In genomic region chr19:16527971-16528521, GRCh38 we compare ENCODE assay signal across 8 cellular contexts. TPM values are rescaled to one million over a fixed set of nuclear protein-coding genes. Genes with fewer than 3 reads are reported as not detected.
DNase-seq lines count a peak whose midpoint lies in the region; ATAC-seq, FAIRE-seq and TF ChIP-seq lines count a peak whose summit lies in the region.
"Had no signal": no experiment of that assay in that cellular context is flagged by ENCODE, and none has a peak within 500 bp of the region (broad histone marks: within the 10 kb centered on the region; RNA-seq: fewer than 3 reads in every experiment).

No MANE protein-coding gene starts in this region.

- H2BK12ac ChIP-seq in H1 (ENCODE audit: low read depth, low read length): no peak overlapping the region

- H3K79me1 ChIP-seq in H1 (ENCODE audit: low read depth, low read length): no peaks in the 10 kb centered on the region

- DNase-seq in H1 (ENCODE audit: low read depth in 1 of 2, low spot score in 2 of 2): peak in 1 of 2 experiments; percentile 70
- DNase-seq in stimulated activated CD4-positive, alpha-beta T cell treated with anti-CD3 and anti-CD28 coated beads, Interleukin-2, amount 100 ng/mL, for 48 hours: peak; percentile 33 to 45
- no peak for DNase-seq in left lung
- DNase-seq in NCI-H2227 treated with DMSO at 0.1 percent for 48 hours (lab: John Stamatoyannopoulos, UW): no peak

- H2BK20ac ChIP-seq in H1 (ENCODE audit: low read length): no peak overlapping the region

- no peaks in the 10 kb centered on the region for H3K27me3 ChIP-seq in H1 (replicated peaks in 1 of 4; ENCODE audit: control insufficient read depth in 3 of 4, extremely low read depth in 1 of 4, insufficient read depth in 3 of 4, low read length in 3 of 4)
- H3K27me3 ChIP-seq in left lung: no peaks in the 10 kb centered on the region

- TF ChIP-seq CTCF in HEK293 (tag by site-specific recombination; IDR thresholded peaks at IDR 0.05): 0 out of 2 replicates have a peak, but pooled peaks have one; percentile 16
- 0 out of 2 replicates have a peak, but pooled peaks have one; percentile 25 for TF ChIP-seq CTCF in WI38 (IDR thresholded peaks at IDR 0.05; ENCODE audit: low read depth, low read length)
- peak; percentile 52 to 81 (median 80) for TF ChIP-seq CTCF in H1 (IDR thresholded peaks at IDR 0.05; ENCODE audit: control extremely low read depth in 1 of 3, insufficient read depth in 1 of 3, low read depth in 1 of 3, low read length in 3 of 3)
- TF ChIP-seq CTCF in left lung (IDR thresholded peaks at IDR 0.05): no peak

- H3K23ac ChIP-seq in H1 (ENCODE audit: insufficient read length): no peak overlapping the region

- H3K4ac ChIP-seq in H1 (replicated peaks; ENCODE audit: insufficient read length, low read depth, low read length): no peak overlapping the region

- H3K79me2 ChIP-seq in H1 (ENCODE audit: control insufficient read depth in 1 of 2, insufficient read depth in 2 of 2, low read length in 2 of 2): no peaks in the 10 kb centered on the region

- H4K8ac ChIP-seq in H1 (ENCODE audit: extremely low read depth, insufficient read depth, low read length): peak overlapping the region; percentile 5; the same call in 1 of the 2 replicates

- H4K5ac ChIP-seq in H1 (ENCODE audit: insufficient read length, low read depth, low read length): no peak overlapping the region

- H2BK5ac ChIP-seq in H1 (ENCODE audit: low read depth, low read length): no peak overlapping the region

- H3K4me1 ChIP-seq in HEK293 (ENCODE audit: control insufficient read depth, insufficient read depth, low read length): no peaks in the 10 kb centered on the region
- no peaks in the 10 kb centered on the region for H3K4me1 ChIP-seq in H1 (replicated peaks in 1 of 4; ENCODE audit: control insufficient read depth in 3 of 4, insufficient read depth in 4 of 4, low read length in 3 of 4)
- no peaks in the 10 kb centered on the region for H3K4me1 ChIP-seq in left lung

- CTCF ChIA-PET in HEK293 (lab: Yijun Ruan, JAX): interaction anchor here (0.7 to 2.1 kb wide), 5 partner anchors 11 to 86 kb away, joined by 3 to 10 read pairs (median 4); no protein-coding TSS in a partner anchor
- CTCF ChIA-PET in H1 (lab: Charles Lee; ENCODE audit: partially characterized antibody): interaction anchor here (0.9 to 3.6 kb wide), 12 partner anchors 10 to 90 kb away, joined by 3 to 15 read pairs (median 3); no protein-coding TSS in a partner anchor

- no peak overlapping the region for H3K4me2 ChIP-seq in H1 (ENCODE audit: insufficient read depth in 1 of 2, low read depth in 2 of 2, low read length in 2 of 2)

- no peak overlapping the region for H3K18ac ChIP-seq in H1 (ENCODE audit: extremely low read depth, low read length)

- ATAC-seq in GM21515 (IDR thresholded peaks at IDR 0.05; ENCODE audit: unreplicated experiment): no peak
- no peak for ATAC-seq in left lung

- no peak overlapping the region for H2AFZ ChIP-seq in H1 (ENCODE audit: low read length)

- peaks cover 2 to 33% of the 10 kb centered on the region in 2 experiments for H4K20me1 ChIP-seq in H1 (replicated peaks in 1 of 2; ENCODE audit: control insufficient read depth in 1 of 2, insufficient read depth in 2 of 2, low read length in 2 of 2)

- H3K14ac ChIP-seq in H1 (ENCODE audit: insufficient read length): no peak overlapping the region

- H3K36me3 ChIP-seq in HEK293 (ENCODE audit: control insufficient read depth in 2 of 2, insufficient read depth in 1 of 2, low read length in 2 of 2): peaks cover 34 to 99% of the 10 kb centered on the region in 2 experiments; a peak in 2 of 3 replicates
- peaks cover 47 to 90% (median 78%) of the 10 kb centered on the region in 4 experiments for H3K36me3 ChIP-seq in H1 (ENCODE audit: control insufficient read depth in 2 of 4, insufficient read depth in 4 of 4, low read length in 3 of 4)
- H3K36me3 ChIP-seq in left lung: peaks cover 0 to 100% of the 10 kb centered on the region in 2 donors

- 85% methylated on average over 11 of the region's 12 CpGs; no CpG with 5 or more reads in 1 of the 2 experiments for WGBS in H1 (ENCODE audit: extremely low coverage in 1 of 2, insufficient coverage in 1 of 2, insufficient read length in 1 of 2, insufficient replicate concordance in 2 of 2, low coverage in 1 of 2, low lambda C conversion rate in 2 of 2, missing lambda C conversion rate in 1 of 2), 2 experiments

- H2AK5ac ChIP-seq in H1 (ENCODE audit: low read depth, low read length): no peak overlapping the region

- no peak overlapping the region for H3K9ac ChIP-seq in H1 (replicated peaks in 1 of 4; ENCODE audit: extremely low read depth in 1 of 4, low read depth in 3 of 4, low read length in 3 of 4)

- no peaks in the 10 kb centered on the region for H3K23me2 ChIP-seq in H1 (ENCODE audit: low read depth, low read length)

- FAIRE-seq in H1 (lab: Jason Lieb, UNC): no peak

- no peak overlapping the region for H4K91ac ChIP-seq in H1 (replicated peaks; ENCODE audit: insufficient read length, low read length)

- TF ChIP-seq EP300 in H1 (IDR thresholded peaks at IDR 0.05; ENCODE audit: borderline replicate concordance in 1 of 2, low read depth in 2 of 2, low read length in 2 of 2): no peak

- POLR2A ChIA-PET in HEK293 (lab: Yijun Ruan, JAX): interaction anchor here (0.6 to 0.9 kb wide), 2 partner anchors 100 to 112 kb away, joined by 4 to 6 read pairs; partner anchors contain the start of gene MED26
- POLR2A ChIA-PET in H1 (lab: Charles Lee; ENCODE audit: partially characterized antibody): interaction anchor here (0.9 to 2.3 kb wide), 7 partner anchors 8 to 163 kb away, joined by 3 to 9 read pairs (median 4); partner anchors contain the start of gene CHERP

- H3K27ac ChIP-seq in HEK293 (ENCODE audit: extremely low read depth, low read depth, low read length) (no peak overlapping the region), H1 (ENCODE audit: low read depth, low read length) (no peak overlapping the region), left lung (no peak overlapping the region)
- H3K27ac ChIP-seq: SK-N-MC had no signal

- no peak overlapping the region for H2BK120ac ChIP-seq in H1 (replicated peaks; ENCODE audit: low read depth, low read length)

- TF ChIP-seq POLR2A in H1 (IDR thresholded peaks at IDR 0.05; ENCODE audit: control extremely low read depth in 1 of 2, low read depth in 2 of 2, low read length in 2 of 2): no peak

- intact Hi-C loops in left lung (cut with DNase I): no loop called here

- H3K56ac ChIP-seq in H1 (replicated peaks; ENCODE audit: insufficient read length, low read depth, low read length): no peak overlapping the region

- TF ChIP-seq RAD21 in H1 (IDR thresholded peaks at IDR 0.05 in 1 of 2, conservative IDR thresholded peaks at IDR 0.05 in 1 of 2; ENCODE audit: low read depth in 2 of 2, low read length in 2 of 2): peak; percentile 40 to 64

- H3K9me3 ChIP-seq in HEK293 (ENCODE audit: control insufficient read depth, insufficient read depth, low read depth, low read length) (no peaks in the 10 kb centered on the region), H1 (ENCODE audit: insufficient read depth in 2 of 2, low read depth in 1 of 2, low read length in 1 of 2) (no peaks in the 10 kb centered on the region), left lung (no peaks in the 10 kb centered on the region)

- H3K4me3 ChIP-seq in HEK293 (ENCODE audit: low read depth, low read length) (no peak overlapping the region), WI38 (ENCODE audit: low read depth, low read length) (no peak overlapping the region), H1 (ENCODE audit: extremely low read depth in 1 of 4, insufficient read depth in 2 of 4, low read depth in 3 of 4, low read length in 4 of 4) (no peak overlapping the region), left lung (no peak overlapping the region)
- H3K4me3 ChIP-seq: SK-N-MC had no signal

- H2BK15ac ChIP-seq in H1 (ENCODE audit: low read length): no peak overlapping the region

RNA-seq across cellular contexts. Expression of gene CHERP, which starts 14.2 kb away (rescaled TPM):
- 72.5 and 73.7 TPM in 2 replicates for total RNA-seq in H1 (2021; fragmentation: NEBNext Ultra II Directional; extraction: Animal tissue kit (Norgen Biotek cat#: 25700))
- polyA plus RNA-seq in H1 (2011; rRNA removed): 13.9 and 23.9 TPM in 2 replicates
- polyA plus RNA-seq in H1 (2011; cell fraction: cytosol; rRNA removed): 9.3 TPM
- 52.5 TPM for polyA plus RNA-seq in H1 (2011; cell fraction: nucleus; rRNA removed)
- polyA plus RNA-seq in H1 (2012, experiment 1 of 2): 38.9 to 59.6 TPM (median 54.5 TPM) in 4 replicates
- polyA plus RNA-seq in H1 (2012, experiment 2 of 2): 37.2 TPM
- 47.6 TPM for polyA plus RNA-seq in H1 (2013, experiment 1 of 2)
- 44.8 TPM for polyA plus RNA-seq in H1 (2013, experiment 2 of 2)
- polyA minus RNA-seq in H1 (2011; rRNA and poly(A)+ RNA removed): 6.0 and 8.6 TPM in 2 replicates
- polyA minus RNA-seq in H1 (2011; cell fraction: cytosol; rRNA and poly(A)+ RNA removed): 25.3 TPM
- polyA minus RNA-seq in H1 (2011; cell fraction: nucleus; rRNA and poly(A)+ RNA removed): 26.4 TPM
- 10 to 100 TPM; 28.1 to 38.0 TPM for total RNA-seq in left lung

RNA-seq across cellular contexts. Expression of gene C19orf44, which starts 31.9 kb away (rescaled TPM):
- 4.2 and 4.5 TPM in 2 replicates for total RNA-seq in H1 (2021; fragmentation: NEBNext Ultra II Directional; extraction: Animal tissue kit (Norgen Biotek cat#: 25700))
- polyA plus RNA-seq in H1 (2011; rRNA removed): 2.1 and 2.8 TPM in 2 replicates
- 3.1 TPM for polyA plus RNA-seq in H1 (2011; cell fraction: cytosol; rRNA removed)
- polyA plus RNA-seq in H1 (2011; cell fraction: nucleus; rRNA removed): 4.2 TPM
- 3.6 to 5.5 TPM (median 4.1 TPM) in 4 replicates for polyA plus RNA-seq in H1 (2012, experiment 1 of 2)
- 1.7 TPM for polyA plus RNA-seq in H1 (2012, experiment 2 of 2)
- 3.3 TPM for polyA plus RNA-seq in H1 (2013, experiment 1 of 2)
- 2.9 TPM for polyA plus RNA-seq in H1 (2013, experiment 2 of 2)
- polyA minus RNA-seq in H1 (2011; rRNA and poly(A)+ RNA removed): 1.9 TPM in 2 replicates
- polyA minus RNA-seq in H1 (2011; cell fraction: cytosol; rRNA and poly(A)+ RNA removed): 2.9 TPM
- polyA minus RNA-seq in H1 (2011; cell fraction: nucleus; rRNA and poly(A)+ RNA removed): 4.1 TPM
- total RNA-seq in left lung: 1 to 10 TPM; 4.9 to 6.1 TPM

RNA-seq across cellular contexts. Expression of gene CALR3, which starts 32.1 kb away (rescaled TPM):
- 0.32 and 0.33 TPM in 2 replicates for total RNA-seq in H1 (2021; fragmentation: NEBNext Ultra II Directional; extraction: Animal tissue kit (Norgen Biotek cat#: 25700))
- 0.11 TPM in 1 of 2 replicates, not detected in the other for polyA plus RNA-seq in H1 (2011; rRNA removed)
- 0.30 TPM for polyA plus RNA-seq in H1 (2011; cell fraction: cytosol; rRNA removed)
- polyA plus RNA-seq in H1 (2011; cell fraction: nucleus; rRNA removed): 0.17 TPM
- 0.19 to 0.40 TPM (median 0.35 TPM) in 4 replicates for polyA plus RNA-seq in H1 (2012, experiment 1 of 2)
- 0.37 TPM for polyA plus RNA-seq in H1 (2012, experiment 2 of 2)
- polyA plus RNA-seq in H1 (2013, experiment 1 of 2): 0.55 TPM
- polyA plus RNA-seq in H1 (2013, experiment 2 of 2): 0.64 TPM
- polyA minus RNA-seq in H1 (2011; rRNA and poly(A)+ RNA removed): 0.44 TPM in 1 of 2 replicates, not detected in the other
- polyA minus RNA-seq in H1 (2011; cell fraction: cytosol; rRNA and poly(A)+ RNA removed): not detected
- not detected for polyA minus RNA-seq in H1 (2011; cell fraction: nucleus; rRNA and poly(A)+ RNA removed)
- total RNA-seq in left lung: not detected

RNA-seq across cellular contexts. Expression of gene SLC35E1, which starts 44.2 kb away (rescaled TPM):
- 26.0 and 28.5 TPM in 2 replicates for total RNA-seq in H1 (2021; fragmentation: NEBNext Ultra II Directional; extraction: Animal tissue kit (Norgen Biotek cat#: 25700))
- 31.2 and 31.9 TPM in 2 replicates for polyA plus RNA-seq in H1 (2011; rRNA removed)
- polyA plus RNA-seq in H1 (2011; cell fraction: cytosol; rRNA removed): 19.0 TPM
- 47.0 TPM for polyA plus RNA-seq in H1 (2011; cell fraction: nucleus; rRNA removed)
- polyA plus RNA-seq in H1 (2012, experiment 1 of 2): 17.7 to 21.3 TPM (median 20.5 TPM) in 4 replicates
- polyA plus RNA-seq in H1 (2012, experiment 2 of 2): 15.8 TPM
- 36.8 TPM for polyA plus RNA-seq in H1 (2013, experiment 1 of 2)
- polyA plus RNA-seq in H1 (2013, experiment 2 of 2): 43.2 TPM
- polyA minus RNA-seq in H1 (2011; rRNA and poly(A)+ RNA removed): 52.9 and 53.8 TPM in 2 replicates
- polyA minus RNA-seq in H1 (2011; cell fraction: cytosol; rRNA and poly(A)+ RNA removed): 20.4 TPM
- 24.4 TPM for polyA minus RNA-seq in H1 (2011; cell fraction: nucleus; rRNA and poly(A)+ RNA removed)
- 10 to 100 TPM; 47.0 to 55.9 TPM for total RNA-seq in left lung

RNA-seq across cellular contexts. Expression of gene EPS15L1, which starts 56.3 kb away (rescaled TPM):
- 36.6 and 37.2 TPM in 2 replicates for total RNA-seq in H1 (2021; fragmentation: NEBNext Ultra II Directional; extraction: Animal tissue kit (Norgen Biotek cat#: 25700))
- 17.6 and 22.4 TPM in 2 replicates for polyA plus RNA-seq in H1 (2011; rRNA removed)
- polyA plus RNA-seq in H1 (2011; cell fraction: cytosol; rRNA removed): 15.2 TPM
- polyA plus RNA-seq in H1 (2011; cell fraction: nucleus; rRNA removed): 31.3 TPM
- polyA plus RNA-seq in H1 (2012, experiment 1 of 2): 29.7 to 35.7 TPM (median 31.8 TPM) in 4 replicates
- 13.3 TPM for polyA plus RNA-seq in H1 (2012, experiment 2 of 2)
- 18.0 TPM for polyA plus RNA-seq in H1 (2013, experiment 1 of 2)
- 17.5 TPM for polyA plus RNA-seq in H1 (2013, experiment 2 of 2)
- 19.7 and 27.4 TPM in 2 replicates for polyA minus RNA-seq in H1 (2011; rRNA and poly(A)+ RNA removed)
- 28.3 TPM for polyA minus RNA-seq in H1 (2011; cell fraction: cytosol; rRNA and poly(A)+ RNA removed)
- 32.3 TPM for polyA minus RNA-seq in H1 (2011; cell fraction: nucleus; rRNA and poly(A)+ RNA removed)
- 10 to 100 TPM; 31.9 to 48.1 TPM for total RNA-seq in left lung

Comparison
In these comparisons a context has a peak if more than half of its experiments do, and no peak if none do; other contexts are left out.
1. CTCF ChIP-seq: peak in HEK293 (single experiment), WI38 (single experiment) and H1 (3 of 3); none in left lung (0 of 2).
2. DNase-seq: peak in stimulated activated CD4-positive, alpha-beta T cell treated with anti-CD3 and anti-CD28 coated beads, Interleukin-2, amount 100 ng/mL, for 48 hours (2 of 2); none in left lung (0 of 2) and NCI-H2227 treated with DMSO at 0.1 percent for 48 hours (single experiment).
3. Of the 6 proteins assayed by ChIP-seq in both HEK293 and H1: peak only in HEK293: none; only in H1: none; in both: CTCF; in neither: 5.